15 cellular contexts compared by ENCODE assay signal in genomic region chr2:119808516-119809147, GRCh38. TPM values are rescaled to one million over a fixed set of nuclear protein-coding genes. Genes with fewer than 3 reads are reported as not detected.
DNase-seq lines count a peak whose midpoint lies in the region; ATAC-seq and TF ChIP-seq lines count a peak whose summit lies in the region.
"Had no signal": no experiment of that assay in that cellular context is flagged by ENCODE, and none has a peak within 500 bp of the region (broad histone marks: within the 10 kb centered on the region; RNA-seq: fewer than 3 reads in every experiment).

No MANE protein-coding gene starts in this region.

- H3K4me3 ChIP-seq in PC-9: no peak overlapping the region

- H3K4me1 Mint-ChIP-seq in nephron progenitor cell: no peaks in the 10 kb centered on the region

- 0 out of 2 replicates have a peak overlapping the region, but pooled peaks have one; percentile 0 for H3K4me2 ChIP-seq in PC-9

- POLR2A ChIA-PET in PC-9 (lab: Charles Lee; ENCODE audit: unreplicated experiment): no interaction called here

- H3K4me1 ChIP-seq in PC-9 (replicated peaks; ENCODE audit: insufficient read depth): peaks cover 16% of the 10 kb centered on the region

- H3K9me3 ChIP-seq in PC-9 (ENCODE audit: insufficient read depth, low read depth): peaks cover 12% of the 10 kb centered on the region; the same call in 1 of the 2 replicates

- peaks cover 38% of the 10 kb centered on the region for H3K9me3 Mint-ChIP-seq in nephron progenitor cell
- H3K9me3 Mint-ChIP-seq: stimulated activated effector memory CD8-positive, alpha-beta T cell treated with anti-CD3 and anti-CD28 coated beads, Interleukin-12 subunit alpha, Interleukin-12 subunit beta, amount 100 ng/mL, for 72 hours; type B pancreatic cell had no signal

- H3K27ac ChIP-seq in PC-9: peak overlapping the region; percentile 58

- peaks cover 5% of the 10 kb centered on the region; the same call in 1 of the 2 replicates for H3F3A ChIP-seq in PC-9 (ENCODE audit: insufficient read depth, low read depth)

- peaks cover 3% of the 10 kb centered on the region for H3K27me3 Mint-ChIP-seq in nephron progenitor cell (ENCODE audit: low read depth, poor library complexity)
- H3K27me3 Mint-ChIP-seq: type B pancreatic cell had no signal

- peak overlapping the region; percentile 29 for H3K27ac Mint-ChIP-seq in nephron progenitor cell
- H3K27ac Mint-ChIP-seq: stimulated activated effector memory CD8-positive, alpha-beta T cell treated with anti-CD3 and anti-CD28 coated beads, Interleukin-12 subunit alpha, Interleukin-12 subunit beta, amount 100 ng/mL, for 72 hours; type B pancreatic cell had no signal

- DNase-seq in Daoy (ENCODE audit: low read depth): peak; percentile 12
- no peak for DNase-seq in PC-9
- peak; percentile 27 for DNase-seq in dermis blood vessel endothelial cell
- no peak for DNase-seq in nephron progenitor cell
- no peak for DNase-seq in middle frontal gyrus (ENCODE audit: extremely low spot score, low spot score)
- DNase-seq in NCI-H1105 treated with DMSO at 0.1 percent for 48 hours (lab: John Stamatoyannopoulos, UW): no peak
- DNase-seq in iPS-NIHi11 (ENCODE audit: low spot score): no peak
- DNase-seq: activated CD4-positive, alpha-beta T cell treated with anti-CD3 and anti-CD28 coated beads, Interleukin-2, amount 50 U/mL, for 48 hours; aorta; foreskin melanocyte; NCI-H2171 treated with DMSO at 0.1 percent for 48 hours; nucleus accumbens had no signal

- no TSS peak for BruUV-seq in PC-9 (replicated peaks; lab: Mats Ljungman, UMichigan)

- H3K9me2 ChIP-seq in PC-9 (ENCODE audit: insufficient read depth): no peaks in the 10 kb centered on the region

- H3K79me2 ChIP-seq in PC-9 (ENCODE audit: low read depth): peaks cover 51% of the 10 kb centered on the region

- H3K4me3 Mint-ChIP-seq in nephron progenitor cell: no peak overlapping the region
- H3K4me3 Mint-ChIP-seq: stimulated activated effector memory CD8-positive, alpha-beta T cell treated with anti-CD3 and anti-CD28 coated beads, Interleukin-12 subunit alpha, Interleukin-12 subunit beta, amount 100 ng/mL, for 72 hours; type B pancreatic cell had no signal

- intact Hi-C loops in PC-9 (cut with micrococcal nuclease; ENCODE audit: unreplicated experiment): loop anchor here (5.0 kb wide), 1 partner anchor 46 kb away; no protein-coding TSS in a partner anchor

- peaks cover 27% of the 10 kb centered on the region for H3K36me3 ChIP-seq in PC-9 (ENCODE audit: low read depth)

- H3K36me3 Mint-ChIP-seq in nephron progenitor cell (ENCODE audit: low read depth): peaks cover 52% of the 10 kb centered on the region

- TF ChIP-seq CTCF in PC-9 (conservative IDR thresholded peaks at IDR 0.05) (no peak), nephron progenitor cell (IDR thresholded peaks at IDR 0.05) (no peak)

- no peaks in the 10 kb centered on the region for H3K27me3 ChIP-seq in PC-9 (ENCODE audit: insufficient read depth, low read depth)

- H2AFZ ChIP-seq in PC-9: no peak overlapping the region

- H4K20me1 ChIP-seq in PC-9 (ENCODE audit: insufficient read depth): no peaks in the 10 kb centered on the region; the same call in 1 of the 2 replicates

- no peak for ATAC-seq in GM18511 (IDR thresholded peaks at IDR 0.05; ENCODE audit: unreplicated experiment)
- ATAC-seq: stimulated activated effector memory CD8-positive, alpha-beta T cell treated with anti-CD3 and anti-CD28 coated beads, Interleukin-12 subunit alpha, Interleukin-12 subunit beta, amount 100 ng/mL, for 72 hours had no signal

- CTCF ChIA-PET in PC-9 (lab: Charles Lee): no interaction called here

RNA-seq across cellular contexts. Expression of gene PTPN4, which starts 48.9 kb away (rescaled TPM):
- total RNA-seq in Daoy (2014; rRNA removed; shearing (Covaris generic)): 5.6 and 20.3 TPM in 2 replicates
- total RNA-seq in PC-9 (2021): 46.6 and 60.7 TPM in 2 replicates
- 27.9 and 31.4 TPM in 2 replicates for total RNA-seq in dermis blood vessel endothelial cell

Comparison
In these comparisons a context has a peak if more than half of its experiments do, and no peak if none do; other contexts are left out.
1. DNase-seq: peak in Daoy (single experiment) and dermis blood vessel endothelial cell (single experiment); none in PC-9 (0 of 2), nephron progenitor cell (single experiment), middle frontal gyrus (single experiment), NCI-H1105 treated with DMSO at 0.1 percent for 48 hours (single experiment) and iPS-NIHi11 (single experiment).